21 cellular contexts compared by ENCODE assay signal in genomic region chr10:628386-629045, GRCh38.
DNase-seq lines count a peak whose midpoint lies in the region; ATAC-seq, FAIRE-seq and TF ChIP-seq lines count a peak whose summit lies in the region.
"Had no signal": no experiment of that assay in that cellular context is flagged by ENCODE, and none has a peak within 500 bp of the region (broad histone marks: within the 10 kb centered on the region; RNA-seq: fewer than 3 reads in every experiment).

No MANE protein-coding gene starts in this region.

- no peak for FAIRE-seq in HepG2 (lab: Jason Lieb, UNC)
- FAIRE-seq: HTR-8/SVneo, urothelium cell line had no signal

- no peak overlapping the region for H3K27ac ChIP-seq in right lobe of liver
- H3K27ac ChIP-seq in HepG2 (ENCODE audit: extremely low read length, insufficient read depth, low read length), result no peak overlapping the region
- H3K27ac ChIP-seq in uterus, result no peak overlapping the region
- H3K27ac ChIP-seq: ascending aorta, prostate gland had no signal

- H3K4me3 ChIP-seq in right lobe of liver (no peak overlapping the region), HepG2 (replicated peaks in 1 of 3; ENCODE audit: insufficient read depth in 1 of 3, low read depth in 2 of 3, low read length in 3 of 3) (no peak overlapping the region), uterus (no peak overlapping the region)
- H3K4me3 ChIP-seq: ascending aorta, prostate gland had no signal

- no TSS peak for BruUV-seq in HepG2 (replicated peaks; lab: Mats Ljungman, UMichigan)

- TF ChIP-seq POLR2A in right lobe of liver (IDR thresholded peaks at IDR 0.05) (no peak), HepG2 (IDR thresholded peaks at IDR 0.05; ENCODE audit: insufficient read depth in 1 of 2, low read depth in 2 of 2, low read length in 2 of 2) (no peak), uterus (IDR thresholded peaks at IDR 0.05) (no peak)

- POLR2A ChIA-PET in HepG2 (lab: Yijun Ruan, JAX), result no interaction called here

- CTCF ChIA-PET in HepG2 (lab: Yijun Ruan, JAX; ENCODE audit: low intra/inter-chr PET ratio, low total read pairs), result no interaction called here

- TF ChIP-seq EP300 in HepG2 (IDR thresholded peaks at IDR 0.05; ENCODE audit: low read depth in 2 of 2, low read length in 2 of 2) (no peak), HepG2 (CRISPR knock-in tag; IDR thresholded peaks at IDR 0.05; ENCODE audit: borderline replicate concordance) (no peak)

- in situ Hi-C loops in HepG2 (cut with HindIII; ENCODE audit: extremely low pct_ligation_motif_present, low pct_unique_long_range_greater_than_20kb), result no loop called here

- no peak overlapping the region for H2AFZ ChIP-seq in HepG2 (ENCODE audit: low read length)

- H3K4me1 ChIP-seq in right lobe of liver, result no peaks in the 10 kb centered on the region
- peaks cover 30% of the 10 kb centered on the region for H3K4me1 ChIP-seq in HepG2 (ENCODE audit: insufficient read depth, low read length)
- H3K4me1 ChIP-seq in uterus, result peaks cover 0 to 14% of the 10 kb centered on the region in 2 donors

- no peak for TF ChIP-seq RAD21 in HepG2 (CRISPR knock-in tag; IDR thresholded peaks at IDR 0.05)

- H3K27me3 ChIP-seq in right lobe of liver (no peaks in the 10 kb centered on the region), HepG2 (ENCODE audit: control insufficient read depth in 1 of 2, insufficient read depth in 2 of 2, low read length in 2 of 2) (no peaks in the 10 kb centered on the region), uterus (no peaks in the 10 kb centered on the region)
- H3K27me3 ChIP-seq: ascending aorta had no signal

- ATAC-seq in right lobe of liver, result peak in 3 of 4 donors; percentile 21 to 34 (median 25)
- no peak for ATAC-seq in HepG2
- no peak for ATAC-seq in HG02973 (IDR thresholded peaks at IDR 0.05; ENCODE audit: unreplicated experiment)
- ATAC-seq in HG03025 (IDR thresholded peaks at IDR 0.05; ENCODE audit: low FRiP score, unreplicated experiment), result no peak
- ATAC-seq: activated CD8-positive, alpha-beta memory T cell treated with anti-CD3 and anti-CD28 coated beads, Interleukin-2, amount 10 ng/mL, durations not matched to agents 7 days and 5 days; stimulated activated naive B cell treated with anti-CD40 and anti-IgM and Interleukin-4, amounts not matched to agents 10 μg/mL and 1 μg/mL and 100 μg/mL, for 72 hours had no signal

- no peaks in the 10 kb centered on the region for H3K36me3 ChIP-seq in right lobe of liver
- H3K36me3 ChIP-seq in HepG2 (replicated peaks in 1 of 2; ENCODE audit: control insufficient read depth in 1 of 2, insufficient read depth in 2 of 2, low read length in 2 of 2), result no peaks in the 10 kb centered on the region
- no peaks in the 10 kb centered on the region for H3K36me3 ChIP-seq in uterus
- H3K36me3 ChIP-seq: ascending aorta, prostate gland had no signal

- no peak overlapping the region for H3K4me2 ChIP-seq in HepG2 (ENCODE audit: low read depth, low read length)

- intact Hi-C loops in right lobe of liver (cut with DNase I) (no loop called here), HepG2 (cut with micrococcal nuclease; ENCODE audit: unreplicated experiment) (no loop called here), head of caudate nucleus (cut with DNase I) (no loop called here), uterus (cut with DNase I; ENCODE audit: low total_unique reads) (no loop called here)

- 82% methylated on average over 15 of the region's 19 CpGs for WGBS in right lobe of liver (ENCODE audit: insufficient coverage, low coverage, low lambda C conversion rate, missing lambda C conversion rate)
- 94% methylated on average over 18 of the region's 19 CpGs for WGBS in HepG2 (ENCODE audit: low lambda C conversion rate)

- no peaks in the 10 kb centered on the region for H3K79me2 ChIP-seq in HepG2 (ENCODE audit: insufficient read depth, low read length)

- TF ChIP-seq CTCF in right lobe of liver (IDR thresholded peaks at IDR 0.05), result no peak
- no peak for TF ChIP-seq CTCF in HepG2 (CRISPR knock-in tag; IDR thresholded peaks at IDR 0.05)
- TF ChIP-seq CTCF in uterus (IDR thresholded peaks at IDR 0.05), result no peak

- DNase-seq in right lobe of liver (peak in 1 of 3 donors; percentile 59), HepG2 (ENCODE audit: low spot score) (no peak), head of caudate nucleus (peak; percentile 74 to 95 (median 89)), pons (ENCODE audit: low spot score) (peak; percentile 82), uterus (no peak)
- no peak for DNase-seq in effector CD8-positive, alpha-beta T cell (lab: John Stamatoyannopoulos, UW)
- DNase-seq: activated CD4-positive, alpha-beta T cell treated with anti-CD3 and anti-CD28 coated beads for 1 hour; activated CD8-positive, alpha-beta memory T cell treated with anti-CD3 and anti-CD28 coated beads, Interleukin-2, amount 10 ng/mL, durations not matched to agents 7 days and 5 days; activated effector memory CD4-positive, alpha-beta T cell treated with anti-CD3 and anti-CD28 coated beads, Interleukin-2, amount 50 U/mL, for 16 hours; foreskin fibroblast; HFFc6; NCI-H1436; NCI-H345; Right ventricle myocardium superior; stimulated activated naive B cell treated with anti-CD40 and anti-IgM and Interleukin-4, amounts not matched to agents 10 μg/mL and 1 μg/mL and 100 μg/mL, for 72 hours had no signal

- no peak overlapping the region for H3K9ac ChIP-seq in HepG2 (ENCODE audit: insufficient read depth, low read depth, low read length)

- H3K9me3 ChIP-seq in right lobe of liver (no peaks in the 10 kb centered on the region), HepG2 (ENCODE audit: low read length) (no peaks in the 10 kb centered on the region), uterus (no peaks in the 10 kb centered on the region)
- H3K9me3 ChIP-seq: ascending aorta, prostate gland had no signal

- H4K20me1 ChIP-seq in HepG2 (ENCODE audit: insufficient read depth, low read length), result peaks cover 4% of the 10 kb centered on the region; the same call in 1 of the 2 replicates

TF ChIP-seq in HepG2, 621 proteins besides CTCF, POLR2A, EP300 and RAD21 (continues in another document):
- no peak for TF ChIP-seq PITX1 (CRISPR knock-in tag; IDR thresholded peaks at IDR 0.05)
- TF ChIP-seq DRAP1 (CRISPR knock-in tag; IDR thresholded peaks at IDR 0.05), result no peak
- TF ChIP-seq DBP (CRISPR knock-in tag; IDR thresholded peaks at IDR 0.05; ENCODE audit: not compliant biosample characterization), result no peak
- TF ChIP-seq REL (CRISPR knock-in tag; conservative IDR thresholded peaks at IDR 0.05), result no peak
- no peak for TF ChIP-seq DDIT3 (CRISPR knock-in tag; IDR thresholded peaks at IDR 0.05)
- TF ChIP-seq ZNF747 (CRISPR knock-in tag; IDR thresholded peaks at IDR 0.05; ENCODE audit: borderline replicate concordance), result no peak
- no peak for TF ChIP-seq ZNF44 (CRISPR knock-in tag; IDR thresholded peaks at IDR 0.05)
- no peak for TF ChIP-seq ZNF609 (CRISPR knock-in tag; IDR thresholded peaks at IDR 0.05; ENCODE audit: borderline replicate concordance)
- no peak for TF ChIP-seq ZNF441 (CRISPR knock-in tag; IDR thresholded peaks at IDR 0.05; ENCODE audit: borderline replicate concordance)
- no peak for TF ChIP-seq DNMT3B (CRISPR knock-in tag; conservative IDR thresholded peaks at IDR 0.05)
- TF ChIP-seq MEF2D (CRISPR knock-in tag; IDR thresholded peaks at IDR 0.05), result no peak

Comparison
In these comparisons a context has a peak if more than half of its experiments do, and no peak if none do; other contexts are left out.
1. ATAC-seq: peak in right lobe of liver (3 of 4); none in HepG2 (single experiment), HG02973 (single experiment) and HG03025 (single experiment).
2. DNase-seq: peak in head of caudate nucleus (42 of 42) and pons (single experiment); none in HepG2 (single experiment), effector CD8-positive, alpha-beta T cell (single experiment) and uterus (0 of 2).